ENCODE assay signal across 21 cellular contexts in the genomic region with DNA sequence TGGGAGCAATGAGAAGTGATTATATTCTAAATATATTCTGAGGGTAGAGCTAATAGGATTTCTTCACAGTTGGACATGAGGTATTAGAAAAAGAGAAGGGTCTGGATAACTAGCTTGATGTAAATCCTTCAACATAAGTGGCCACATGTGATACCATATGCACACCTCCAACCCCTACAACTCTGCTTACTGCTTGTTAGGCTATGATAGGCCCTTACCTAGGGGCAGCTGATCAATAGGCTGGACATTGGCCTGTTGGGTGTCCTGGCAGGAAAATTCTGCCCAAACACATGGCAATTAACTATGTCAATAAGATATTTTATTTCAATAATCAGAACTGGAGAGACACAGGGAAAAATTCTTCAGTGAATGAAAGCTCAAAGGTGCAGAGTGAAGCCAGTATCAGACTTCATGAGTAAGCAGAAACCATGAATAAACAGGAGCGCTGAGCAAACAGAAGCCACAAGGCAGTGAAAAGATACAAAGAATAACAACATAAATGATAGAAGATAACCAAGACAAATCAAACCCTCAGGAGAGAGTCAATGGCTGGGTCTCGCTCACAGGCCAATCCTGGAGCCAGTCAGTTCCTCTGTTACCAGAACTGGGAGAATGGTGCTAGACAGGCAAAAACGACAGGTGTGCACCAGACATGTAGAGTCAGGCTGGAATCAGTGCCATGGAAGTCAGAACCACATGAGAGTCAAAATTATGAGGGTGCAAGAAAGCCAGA. TPM values are rescaled to one million over a fixed set of nuclear protein-coding genes. Genes with fewer than 3 reads are reported as not detected.
DNase-seq lines count a peak whose midpoint lies in the region; ATAC-seq and TF ChIP-seq lines count a peak whose summit lies in the region.
"Had no signal": no experiment of that assay in that cellular context is flagged by ENCODE, and none has a peak within 500 bp of the region (broad histone marks: within the 10 kb centered on the region; RNA-seq: fewer than 3 reads in every experiment).

No MANE protein-coding gene starts in this region.

- peaks cover 32% of the 10 kb centered on the region for H3K9me3 Mint-ChIP-seq in activated CD4-positive, alpha-beta memory T cell treated with anti-CD3 and anti-CD28 coated beads, Interleukin-2, amount 10 ng/mL, durations not matched to agents 7 days and 5 days
- H3K9me3 Mint-ChIP-seq in activated CD4-positive, alpha-beta memory T cell treated with anti-CD3 and anti-CD28 coated beads for 36 hours = peaks cover 21% of the 10 kb centered on the region
- peaks cover 11% of the 10 kb centered on the region for H3K9me3 Mint-ChIP-seq in glutamatergic neuron (ENCODE audit: unreplicated experiment)
- H3K9me3 Mint-ChIP-seq in stimulated activated memory B cell treated with anti-CD40 and anti-IgM and Interleukin-4, amounts not matched to agents 10 μg/mL and 1 μg/mL and 100 μg/mL, for 72 hours = peaks cover 3% of the 10 kb centered on the region
- H3K9me3 Mint-ChIP-seq: dendritic cell treated with granulocyte-macrophage colony-stimulating factor and Interleukin-4, amounts not matched to agents 40 ng/mL and 50 ng/mL, for 4 days; natural killer cell had no signal

- CTCF ChIA-PET in activated CD4-positive, alpha-beta memory T cell treated with anti-CD3 and anti-CD28 coated beads, Interleukin-2, amount 10 ng/mL, durations not matched to agents 7 days and 5 days (lab: Charles Lee) = interaction anchor here (1.4 to 1.7 kb wide), 2 partner anchors 78 to 341 kb away, joined by 3 to 4 read pairs; no protein-coding TSS in a partner anchor
- CTCF ChIA-PET in activated CD4-positive, alpha-beta memory T cell treated with anti-CD3 and anti-CD28 coated beads for 36 hours (lab: Charles Lee) = interaction anchor here (1.2 to 1.4 kb wide), 2 partner anchors 8 to 19 kb away, joined by 3 to 4 read pairs; no protein-coding TSS in a partner anchor

- no peaks in the 10 kb centered on the region for H3K27me3 Mint-ChIP-seq in activated CD4-positive, alpha-beta memory T cell treated with anti-CD3 and anti-CD28 coated beads, Interleukin-2, amount 10 ng/mL, durations not matched to agents 7 days and 5 days
- H3K27me3 Mint-ChIP-seq in activated CD4-positive, alpha-beta memory T cell treated with anti-CD3 and anti-CD28 coated beads for 36 hours = no peaks in the 10 kb centered on the region
- H3K27me3 Mint-ChIP-seq in glutamatergic neuron (ENCODE audit: unreplicated experiment) = peaks cover 6% of the 10 kb centered on the region
- no peaks in the 10 kb centered on the region for H3K27me3 Mint-ChIP-seq in stimulated activated memory B cell treated with anti-CD40 and anti-IgM and Interleukin-4, amounts not matched to agents 10 μg/mL and 1 μg/mL and 100 μg/mL, for 72 hours
- H3K27me3 Mint-ChIP-seq: activated T-cell treated with anti-CD3 and anti-CD28 coated beads, Interleukin-2, amount 50 U/mL, for 24 hours; dendritic cell treated with granulocyte-macrophage colony-stimulating factor and Interleukin-4, amounts not matched to agents 40 ng/mL and 50 ng/mL, for 4 days had no signal

- ATAC-seq in stimulated activated memory B cell treated with anti-CD40 and anti-IgM and Interleukin-4, amounts not matched to agents 10 μg/mL and 1 μg/mL and 100 μg/mL, for 72 hours = no peak
- ATAC-seq in GM19351 (IDR thresholded peaks at IDR 0.05; ENCODE audit: unreplicated experiment) = no peak
- ATAC-seq: HCT116, natural killer cell had no signal

- POLR2A ChIA-PET in activated CD4-positive, alpha-beta memory T cell treated with anti-CD3 and anti-CD28 coated beads, Interleukin-2, amount 10 ng/mL, durations not matched to agents 7 days and 5 days (lab: Charles Lee) = interaction anchor here (0.7 to 6.0 kb wide), 3 partner anchors 9 to 12 kb away, joined by 3 to 33 read pairs (median 3); no protein-coding TSS in a partner anchor
- POLR2A ChIA-PET in activated CD4-positive, alpha-beta memory T cell treated with anti-CD3 and anti-CD28 coated beads for 36 hours (lab: Charles Lee) = no interaction called here

- H3K4me3 Mint-ChIP-seq in activated CD4-positive, alpha-beta memory T cell treated with anti-CD3 and anti-CD28 coated beads, Interleukin-2, amount 10 ng/mL, durations not matched to agents 7 days and 5 days = no peak overlapping the region
- no peak overlapping the region for H3K4me3 Mint-ChIP-seq in activated CD4-positive, alpha-beta memory T cell treated with anti-CD3 and anti-CD28 coated beads for 36 hours
- peak overlapping the region; percentile 43 for H3K4me3 Mint-ChIP-seq in glutamatergic neuron (ENCODE audit: unreplicated experiment)
- H3K4me3 Mint-ChIP-seq in stimulated activated memory B cell treated with anti-CD40 and anti-IgM and Interleukin-4, amounts not matched to agents 10 μg/mL and 1 μg/mL and 100 μg/mL, for 72 hours = no peak overlapping the region
- H3K4me3 Mint-ChIP-seq: activated T-cell treated with anti-CD3 and anti-CD28 coated beads, Interleukin-2, amount 50 U/mL, for 24 hours; CD14-positive monocyte; dendritic cell treated with granulocyte-macrophage colony-stimulating factor and Interleukin-4, amounts not matched to agents 40 ng/mL and 50 ng/mL, for 4 days; natural killer cell had no signal

- TF ChIP-seq CTCF in glutamatergic neuron (IDR thresholded peaks at IDR 0.05; ENCODE audit: partially characterized antibody, unreplicated experiment) = no peak

- H3K36me3 Mint-ChIP-seq in activated CD4-positive, alpha-beta memory T cell treated with anti-CD3 and anti-CD28 coated beads, Interleukin-2, amount 10 ng/mL, durations not matched to agents 7 days and 5 days (ENCODE audit: low read depth) = peaks cover 85% of the 10 kb centered on the region
- H3K36me3 Mint-ChIP-seq in activated CD4-positive, alpha-beta memory T cell treated with anti-CD3 and anti-CD28 coated beads for 36 hours = peaks cover 19% of the 10 kb centered on the region
- peaks cover 30% of the 10 kb centered on the region for H3K36me3 Mint-ChIP-seq in glutamatergic neuron (ENCODE audit: unreplicated experiment)
- H3K36me3 Mint-ChIP-seq in stimulated activated memory B cell treated with anti-CD40 and anti-IgM and Interleukin-4, amounts not matched to agents 10 μg/mL and 1 μg/mL and 100 μg/mL, for 72 hours = peaks cover 6% of the 10 kb centered on the region

- peaks cover 55% of the 10 kb centered on the region for H3K4me1 Mint-ChIP-seq in activated CD4-positive, alpha-beta memory T cell treated with anti-CD3 and anti-CD28 coated beads, Interleukin-2, amount 10 ng/mL, durations not matched to agents 7 days and 5 days
- H3K4me1 Mint-ChIP-seq in activated CD4-positive, alpha-beta memory T cell treated with anti-CD3 and anti-CD28 coated beads for 36 hours (ENCODE audit: low read depth) = peaks cover 51% of the 10 kb centered on the region
- H3K4me1 Mint-ChIP-seq in glutamatergic neuron (ENCODE audit: low read depth, unreplicated experiment) = peaks cover 23% of the 10 kb centered on the region
- peaks cover 16% of the 10 kb centered on the region for H3K4me1 Mint-ChIP-seq in stimulated activated memory B cell treated with anti-CD40 and anti-IgM and Interleukin-4, amounts not matched to agents 10 μg/mL and 1 μg/mL and 100 μg/mL, for 72 hours

- DNase-seq in activated CD4-positive, alpha-beta memory T cell treated with anti-CD3 and anti-CD28 coated beads, Interleukin-2, amount 10 ng/mL, durations not matched to agents 7 days and 5 days = no peak
- DNase-seq in activated CD4-positive, alpha-beta memory T cell treated with anti-CD3 and anti-CD28 coated beads for 36 hours = no peak
- DNase-seq in NCI-H524 treated with DMSO at 0.1 percent for 48 hours (lab: John Stamatoyannopoulos, UW) (peak; percentile 95), glutamatergic neuron (no peak), AG08396 (ENCODE audit: low spot score) (no peak), NCI-H748 (lab: John Stamatoyannopoulos, UW; ENCODE audit: unreplicated experiment) (no peak)
- DNase-seq: activated CD4-positive, alpha-beta T cell treated with anti-CD3 and anti-CD28 coated beads, Interleukin-2, amount 50 U/mL, for 48 hours; activated T-cell treated with anti-CD3 and anti-CD28 coated beads, Interleukin-2, amount 50 U/mL, for 24 hours; DND-41; hippocampal formation; mesenchymal stem cell; natural killer cell; NCI-H1436 treated with DMSO at 0.1 percent for 48 hours; NCI-H226; stimulated activated CD4-positive, alpha-beta T cell treated with anti-CD3 and anti-CD28 coated beads, Interleukin-2, amount 100 ng/mL, for 24 hours; SW 1271 had no signal

- H3K27ac Mint-ChIP-seq in activated CD4-positive, alpha-beta memory T cell treated with anti-CD3 and anti-CD28 coated beads, Interleukin-2, amount 10 ng/mL, durations not matched to agents 7 days and 5 days = peak overlapping the region; percentile 21
- H3K27ac Mint-ChIP-seq in activated CD4-positive, alpha-beta memory T cell treated with anti-CD3 and anti-CD28 coated beads for 36 hours = no peak overlapping the region
- H3K27ac Mint-ChIP-seq in glutamatergic neuron (ENCODE audit: unreplicated experiment) = peak overlapping the region; percentile 45
- peak overlapping the region; percentile 51 for H3K27ac Mint-ChIP-seq in stimulated activated memory B cell treated with anti-CD40 and anti-IgM and Interleukin-4, amounts not matched to agents 10 μg/mL and 1 μg/mL and 100 μg/mL, for 72 hours
- H3K27ac Mint-ChIP-seq: activated T-cell treated with anti-CD3 and anti-CD28 coated beads, Interleukin-2, amount 50 U/mL, for 24 hours; dendritic cell treated with granulocyte-macrophage colony-stimulating factor and Interleukin-4, amounts not matched to agents 40 ng/mL and 50 ng/mL, for 4 days; natural killer cell had no signal

- intact Hi-C loops in activated CD4-positive, alpha-beta memory T cell treated with anti-CD3 and anti-CD28 coated beads for 36 hours (cut with micrococcal nuclease) = no loop called here

RNA-seq across cellular contexts. Expression of a gene that starts 46.3 kb away (rescaled TPM):
- total RNA-seq in activated CD4-positive, alpha-beta memory T cell treated with anti-CD3 and anti-CD28 coated beads, Interleukin-2, amount 10 ng/mL, durations not matched to agents 7 days and 5 days = 100 to 1,000 TPM; 232 to 238 TPM
- total RNA-seq in activated CD4-positive, alpha-beta memory T cell treated with anti-CD3 and anti-CD28 coated beads for 36 hours = 100 to 1,000 TPM; 332 to 339 TPM
- 137 TPM for total RNA-seq in glutamatergic neuron (ENCODE audit: unreplicated experiment)
